18 cellular contexts compared by ENCODE assay signal in the genomic region with DNA sequence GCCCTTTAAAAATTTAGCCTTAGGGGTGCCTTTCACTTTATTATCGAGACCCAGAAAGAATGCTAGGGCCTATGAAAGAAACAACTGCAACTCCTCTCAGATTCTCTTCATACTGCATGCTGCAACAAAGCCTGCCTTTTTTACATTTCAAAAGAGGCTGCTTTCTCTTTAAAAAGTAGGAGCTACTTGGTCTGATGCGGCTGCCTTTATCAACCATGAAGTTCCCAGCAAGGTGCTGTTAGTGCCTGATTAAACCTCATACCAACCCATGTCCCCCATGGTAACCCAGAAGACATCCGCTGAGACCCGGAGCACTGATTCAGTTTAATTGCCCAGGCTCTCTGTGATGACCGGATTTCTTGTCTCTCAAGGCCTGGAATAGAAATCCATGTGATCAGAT.
A peak's percentile ranks its signal among the peaks of the same experiment; 100 is the strongest.
DNase-seq lines count a peak whose midpoint lies in the region; ATAC-seq and TF ChIP-seq lines count a peak whose summit lies in the region.
"Had no signal": no experiment of that assay in that cellular context is flagged by ENCODE, and none has a peak within 500 bp of the region (broad histone marks: within the 10 kb centered on the region; RNA-seq: fewer than 3 reads in every experiment).

No MANE protein-coding gene starts in this region.

- no peak overlapping the region for H3K9ac ChIP-seq in iPS-20b (ENCODE audit: low read depth, low read length)

- H3K36me3 Mint-ChIP-seq in WTC11 (no peaks in the 10 kb centered on the region), MCF 10A (ENCODE audit: insufficient read depth, unreplicated experiment) (no peaks in the 10 kb centered on the region)
- H3K36me3 Mint-ChIP-seq in CD8-positive, alpha-beta T cell, result no peaks in the 10 kb centered on the region
- H3K36me3 Mint-ChIP-seq: CD14-positive monocyte had no signal

- CTCF ChIA-PET in WTC11 (lab: Charles Lee), result no interaction called here
- CTCF ChIA-PET in MCF 10A (lab: Yijun Ruan, JAX), result no interaction called here
- CTCF ChIA-PET in CD8-positive, alpha-beta T cell (lab: Charles Lee), result no interaction called here

- TF ChIP-seq CTCF in WTC11 (IDR thresholded peaks at IDR 0.05) (no peak), MCF 10A (IDR thresholded peaks at IDR 0.05; ENCODE audit: unreplicated experiment) (no peak)
- TF ChIP-seq CTCF in CD8-positive, alpha-beta T cell (IDR thresholded peaks at IDR 0.05), result no peak

- H3K4me3 ChIP-seq in iPS-20b (ENCODE audit: low read length) (peak overlapping the region; percentile 27; the same call in 1 of the 2 replicates), neuron (ENCODE audit: low read length) (peak overlapping the region; percentile 13)
- H3K4me3 ChIP-seq in CD8-positive, alpha-beta T cell (ENCODE audit: low read depth, low read length), result no peak overlapping the region
- H3K4me3 ChIP-seq: Peyer's patch, SJSA1 had no signal

- H3K4me1 Mint-ChIP-seq in WTC11 (peaks cover 82% of the 10 kb centered on the region), MCF 10A (ENCODE audit: insufficient read depth, unreplicated experiment) (no peaks in the 10 kb centered on the region)
- H3K4me1 Mint-ChIP-seq in CD8-positive, alpha-beta T cell (ENCODE audit: low read depth), result no peaks in the 10 kb centered on the region

- no peaks in the 10 kb centered on the region for H3K9me3 ChIP-seq in iPS-20b (ENCODE audit: insufficient read depth, low read depth, low read length)
- no peaks in the 10 kb centered on the region for H3K9me3 ChIP-seq in neuron (ENCODE audit: low read length)
- H3K9me3 ChIP-seq in CD8-positive, alpha-beta T cell (ENCODE audit: low read length), result no peaks in the 10 kb centered on the region
- H3K9me3 ChIP-seq: Peyer's patch, SJSA1 had no signal

- H3K27me3 ChIP-seq in iPS-20b (ENCODE audit: insufficient read depth, low read length) (peaks cover 18% of the 10 kb centered on the region; the same call in 1 of the 2 replicates), neuron (ENCODE audit: insufficient read depth, low read length) (no peaks in the 10 kb centered on the region)
- H3K27me3 ChIP-seq in CD8-positive, alpha-beta T cell (ENCODE audit: insufficient read depth, low read length), result no peaks in the 10 kb centered on the region
- H3K27me3 ChIP-seq: Peyer's patch, SJSA1 had no signal

- H3K36me3 ChIP-seq in iPS-20b (ENCODE audit: insufficient read depth, low read depth, low read length) (no peaks in the 10 kb centered on the region), neuron (ENCODE audit: insufficient read depth, low read length) (no peaks in the 10 kb centered on the region)
- H3K36me3 ChIP-seq in CD8-positive, alpha-beta T cell (ENCODE audit: insufficient read depth, low read length), result no peaks in the 10 kb centered on the region
- H3K36me3 ChIP-seq: Peyer's patch, SJSA1 had no signal

- H3K4me3 Mint-ChIP-seq in WTC11, result 0 out of 2 replicates have a peak overlapping the region, but pooled peaks have one; percentile 9
- H3K4me3 Mint-ChIP-seq in MCF 10A (ENCODE audit: unreplicated experiment), result no peak overlapping the region
- no peak overlapping the region for H3K4me3 Mint-ChIP-seq in CD8-positive, alpha-beta T cell
- H3K4me3 Mint-ChIP-seq: CD14-positive monocyte had no signal

- POLR2A ChIA-PET in WTC11 (lab: Charles Lee), result no interaction called here
- POLR2A ChIA-PET in MCF 10A (lab: Yijun Ruan, JAX), result no interaction called here
- POLR2A ChIA-PET in CD8-positive, alpha-beta T cell (lab: Charles Lee), result no interaction called here

- peaks cover 25% of the 10 kb centered on the region for H3K27me3 Mint-ChIP-seq in WTC11 (ENCODE audit: low read depth)
- no peaks in the 10 kb centered on the region for H3K27me3 Mint-ChIP-seq in MCF 10A (ENCODE audit: insufficient read depth, unreplicated experiment)
- H3K27me3 Mint-ChIP-seq in CD8-positive, alpha-beta T cell (ENCODE audit: low read depth), result peaks cover 5% of the 10 kb centered on the region

- peaks cover 62% of the 10 kb centered on the region for H3K4me1 ChIP-seq in iPS-20b (ENCODE audit: insufficient read depth, low read length)
- H3K4me1 ChIP-seq in neuron (ENCODE audit: insufficient read depth, low read length), result peaks cover 83% of the 10 kb centered on the region
- H3K4me1 ChIP-seq in CD8-positive, alpha-beta T cell (ENCODE audit: insufficient read depth, low read length), result no peaks in the 10 kb centered on the region
- H3K4me1 ChIP-seq: Peyer's patch, SJSA1 had no signal

- no TSS peak for BruUV-seq in MCF 10A (replicated peaks; lab: Mats Ljungman, UMichigan)

- intact Hi-C loops in MCF 10A (cut with micrococcal nuclease), result no loop called here
- intact Hi-C loops in CD8-positive, alpha-beta T cell (cut with DNase I, micrococcal nuclease), result no loop called here

- H2AFZ ChIP-seq in neuron (ENCODE audit: low read depth, low read length), result peak overlapping the region; percentile 44

- DNase-seq in ELF-1 (ENCODE audit: low read depth, low spot score), result peak; percentile 50
- no peak for DNase-seq in WTC11 (ENCODE audit: low spot score)
- no peak for DNase-seq in MCF 10A (ENCODE audit: unreplicated experiment)
- DNase-seq in CD8-positive, alpha-beta T cell, result no peak
- DNase-seq in stimulated activated CD4-positive, alpha-beta T cell treated with anti-CD3 and anti-CD28 coated beads, Interleukin-4, amount 100 ng/mL, for 4 hours, result no peak
- DNase-seq in activated T-cell treated with anti-CD3 and anti-CD28 coated beads, Interleukin-2, amount 50 U/mL, for 48 hours, result no peak
- DNase-seq: DND-41; GF-D8; NCI-H1105; NCI-H2081; NCI-H748 treated with DMSO at 0.1 percent for 48 hours; NK-92 treated with Interleukin-12 subunit alpha and Interleukin-12 subunit beta, amount 100 ng/mL, for 24 hours; Peyer's patch had no signal

- H3K27ac Mint-ChIP-seq in WTC11, result no peak overlapping the region
- no peak overlapping the region for H3K27ac Mint-ChIP-seq in MCF 10A (ENCODE audit: low read depth, unreplicated experiment)
- H3K27ac Mint-ChIP-seq in CD8-positive, alpha-beta T cell, result no peak overlapping the region
- H3K27ac Mint-ChIP-seq: CD14-positive monocyte had no signal

- no peaks in the 10 kb centered on the region for H3K9me3 Mint-ChIP-seq in WTC11
- peaks cover 6% of the 10 kb centered on the region for H3K9me3 Mint-ChIP-seq in MCF 10A (ENCODE audit: unreplicated experiment)
- no peaks in the 10 kb centered on the region for H3K9me3 Mint-ChIP-seq in CD8-positive, alpha-beta T cell

- peak; percentile 76 for ATAC-seq in WTC11
- no peak for ATAC-seq in CD8-positive, alpha-beta T cell

- H3K27ac ChIP-seq in iPS-20b (ENCODE audit: low read length), result no peak overlapping the region
- no peak overlapping the region for H3K27ac ChIP-seq in CD8-positive, alpha-beta T cell (ENCODE audit: low read depth, low read length)
- H3K27ac ChIP-seq: 22Rv1, Peyer's patch, SJSA1 had no signal

TF ChIP-seq in WTC11, 78 proteins besides CTCF, POLR2A, EP300 and RAD21:
- no peak for TF ChIP-seq ATF1 (CRISPR knock-in tag; IDR thresholded peaks at IDR 0.05)
